In genomic region chr16:86509759-86510464, GRCh38 we compare ENCODE assay signal across 9 cellular contexts. TPM values are rescaled to one million over a fixed set of nuclear protein-coding genes. Genes with fewer than 3 reads are reported as not detected.
DNase-seq lines count a peak whose midpoint lies in the region; ATAC-seq and TF ChIP-seq lines count a peak whose summit lies in the region.
"Had no signal": no experiment of that assay in that cellular context is flagged by ENCODE, and none has a peak within 500 bp of the region (broad histone marks: within the 10 kb centered on the region; RNA-seq: fewer than 3 reads in every experiment).

No MANE protein-coding gene starts in this region.

- H3K27ac Mint-ChIP-seq in nephron progenitor cell, result no peak overlapping the region

- TF ChIP-seq CTCF in nephron progenitor cell (IDR thresholded peaks at IDR 0.05), result no peak

- ATAC-seq in esophagus mucosa (peak; percentile 30), GM21381 (IDR thresholded peaks at IDR 0.05; ENCODE audit: unreplicated experiment) (no peak), GM19324 (IDR thresholded peaks at IDR 0.05; ENCODE audit: low FRiP score, unreplicated experiment) (no peak)

- H3K27me3 Mint-ChIP-seq in nephron progenitor cell (ENCODE audit: low read depth, poor library complexity), result peaks cover 95% of the 10 kb centered on the region

- no peaks in the 10 kb centered on the region for H3K36me3 Mint-ChIP-seq in nephron progenitor cell (ENCODE audit: low read depth)

- no peaks in the 10 kb centered on the region for H3K9me3 Mint-ChIP-seq in nephron progenitor cell

- no peak overlapping the region for H3K4me3 Mint-ChIP-seq in nephron progenitor cell

- in situ Hi-C loops in Caki2 (cut with HindIII; ENCODE audit: low pct_unique_long_range_greater_than_20kb, low sequenced_read_pairs), result loop anchor here (25.0 kb wide), 1 partner anchor 423 kb away; no protein-coding TSS in a partner anchor

- DNase-seq in Caki2 (ENCODE audit: low read depth) (peak; percentile 73), NCI-H1105 (lab: John Stamatoyannopoulos, UW) (peak; percentile 19), nephron progenitor cell (peak; percentile 69), NCI-H774 (lab: John Stamatoyannopoulos, UW) (no peak), midbrain (lab: John Stamatoyannopoulos, UW) (no peak)

- peaks cover 36% of the 10 kb centered on the region for H3K4me1 Mint-ChIP-seq in nephron progenitor cell

RNA-seq across cellular contexts. Expression of gene FOXF1, which starts 0.4 kb away (rescaled TPM):
- 1.5 and 2.1 TPM in 2 replicates for total RNA-seq in Caki2 (2014; rRNA removed; shearing (Covaris generic); ENCODE audit: low replicate concordance)
- 0.68 TPM for total RNA-seq in esophagus mucosa
- total RNA-seq: LHCN-M2 had no signal

RNA-seq across cellular contexts. Expression of gene MTHFSD, which starts 45.1 kb away (rescaled TPM):
- total RNA-seq in Caki2 (2014; rRNA removed; shearing (Covaris generic); ENCODE audit: low replicate concordance), result 8.2 and 22.6 TPM in 2 replicates
- 11.2 TPM for total RNA-seq in esophagus mucosa

RNA-seq across cellular contexts. Expression of gene FOXC2, which starts 56.7 kb away (rescaled TPM):
- total RNA-seq in Caki2 (2014; rRNA removed; shearing (Covaris generic); ENCODE audit: low replicate concordance), result 1.3 and 6.0 TPM in 2 replicates
- 0.28 TPM for total RNA-seq in esophagus mucosa

Comparison
In these comparisons a context has a peak if more than half of its experiments do, and no peak if none do; other contexts are left out.
1. DNase-seq: peak in Caki2 (single experiment), NCI-H1105 (single experiment) and nephron progenitor cell (single experiment); none in NCI-H774 (single experiment) and midbrain (single experiment).